8 cellular contexts compared by ENCODE assay signal in the genomic region with DNA sequence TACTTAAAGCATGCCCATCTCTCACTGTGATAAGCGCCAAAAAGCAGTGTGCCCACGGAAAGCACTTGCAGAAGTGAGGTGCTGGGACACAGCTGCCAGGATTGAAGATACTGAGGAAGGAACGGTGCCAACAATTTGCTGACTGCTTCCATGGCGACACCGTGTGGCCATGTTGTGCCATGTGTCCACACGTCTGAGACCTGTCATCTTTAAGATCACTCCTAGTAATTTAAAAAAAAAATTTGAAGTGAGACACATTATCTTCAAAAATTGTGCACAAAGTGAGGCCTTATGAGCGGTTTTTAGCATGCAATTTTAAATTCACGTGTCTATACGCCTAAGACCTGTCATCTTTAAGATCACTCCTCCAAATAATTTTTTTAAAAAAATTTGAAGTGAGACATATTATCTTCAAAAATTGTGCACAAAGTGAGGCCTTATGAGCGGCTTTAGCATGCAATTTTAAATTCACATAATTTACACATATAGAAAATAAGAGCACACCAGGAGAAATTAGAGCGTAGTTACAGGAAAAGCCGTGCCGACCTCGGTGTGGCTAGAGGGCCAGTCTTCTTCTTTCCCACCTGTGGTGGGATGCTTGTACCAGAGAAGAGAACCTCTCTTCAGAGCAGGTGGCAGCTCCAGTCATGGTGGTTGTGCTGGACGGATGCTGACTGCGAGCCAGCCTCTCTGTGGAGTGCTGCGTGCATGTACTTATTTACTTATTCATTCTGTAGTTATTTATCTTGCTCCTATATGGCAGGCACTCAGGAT. TPM values are rescaled to one million over a fixed set of nuclear protein-coding genes. Genes with fewer than 3 reads are reported as not detected.
A peak's percentile ranks its signal among the peaks of the same experiment; 100 is the strongest.
DNase-seq lines count a peak whose midpoint lies in the region; ATAC-seq and TF ChIP-seq lines count a peak whose summit lies in the region.

No MANE protein-coding gene starts in this region.

- no peak for ATAC-seq in HG03571 (IDR thresholded peaks at IDR 0.05; ENCODE audit: unreplicated experiment)

- peak; percentile 11 to 56 (median 28) for DNase-seq in stimulated activated naive CD4-positive, alpha-beta T cell (lab: John Stamatoyannopoulos, UW)
- DNase-seq in stimulated activated naive CD4-positive, alpha-beta T cell treated with Interleukin-2 at 50 U/mL for 16 hours (lab: John Stamatoyannopoulos, UW), result no peak
- peak; percentile 59 for DNase-seq in NCI-H2196 (lab: John Stamatoyannopoulos, UW; ENCODE audit: unreplicated experiment)
- DNase-seq in activated CD4-positive, alpha-beta T cell treated with anti-CD3 and anti-CD28 coated beads, Interleukin-2, amount 50 U/mL, for 48 hours, result peak; percentile 61 to 67
- DNase-seq in epithelial cell of proximal tubule (ENCODE audit: low read depth), result peak; percentile 6
- no peak for DNase-seq in NCI-H446 treated with DMSO at 0.1 percent for 48 hours (lab: John Stamatoyannopoulos, UW)

- TF ChIP-seq CTCF in epithelial cell of proximal tubule (conservative IDR thresholded peaks at IDR 0.05; ENCODE audit: low read depth, low read length) (peak; percentile 74), nephron (IDR thresholded peaks at IDR 0.05; ENCODE audit: unreplicated experiment in 3 of 3) (peak; percentile 71 to 74 (median 73))

- peak overlapping the region in 2 of 3 experiments; percentile 5 to 22 for H3K4me3 Mint-ChIP-seq in nephron

- no peak overlapping the region for H3K4me3 ChIP-seq in epithelial cell of proximal tubule (ENCODE audit: low read depth, low read length)

- H3K4me1 Mint-ChIP-seq in nephron, result peaks cover 15% of the 10 kb centered on the region

- no peaks in the 10 kb centered on the region for H3K9me3 Mint-ChIP-seq in nephron

- H3K27ac Mint-ChIP-seq in nephron, result peak overlapping the region in 1 of 3 experiments; percentile 50

- no peaks in the 10 kb centered on the region for H3K36me3 Mint-ChIP-seq in nephron (ENCODE audit: low read depth)

- H3K27me3 Mint-ChIP-seq in nephron (ENCODE audit: low read depth), result peaks cover 65% of the 10 kb centered on the region

RNA-seq across cellular contexts. Expression of a gene that starts 21.4 kb away (rescaled TPM):
- 0.29 and 3.8 TPM in 2 replicates for total RNA-seq in epithelial cell of proximal tubule

Comparison
In these comparisons a context has a peak if more than half of its experiments do, and no peak if none do; other contexts are left out.
1. DNase-seq: peak in stimulated activated naive CD4-positive, alpha-beta T cell (6 of 6), NCI-H2196 (single experiment), activated CD4-positive, alpha-beta T cell treated with anti-CD3 and anti-CD28 coated beads, Interleukin-2, amount 50 U/mL, for 48 hours (2 of 2) and epithelial cell of proximal tubule (single experiment); none in stimulated activated naive CD4-positive, alpha-beta T cell treated with Interleukin-2 at 50 U/mL for 16 hours (single experiment) and NCI-H446 treated with DMSO at 0.1 percent for 48 hours (single experiment).